Comparison of ENCODE assay signal across 9 cellular contexts in genomic region chr18:2083691-2084090, GRCh38.
A peak's percentile ranks its signal among the peaks of the same experiment; 100 is the strongest.
DNase-seq lines count a peak whose midpoint lies in the region; ATAC-seq, FAIRE-seq and TF ChIP-seq lines count a peak whose summit lies in the region.
"Had no signal": no experiment of that assay in that cellular context is flagged by ENCODE, and none has a peak within 500 bp of the region (broad histone marks: within the 10 kb centered on the region; RNA-seq: fewer than 3 reads in every experiment).

No MANE protein-coding gene starts in this region.

- no peaks in the 10 kb centered on the region for H3K36me3 ChIP-seq in H7 (replicated peaks; ENCODE audit: control insufficient read depth, insufficient read depth, low read length)
- no peaks in the 10 kb centered on the region for H3K36me3 ChIP-seq in colonic mucosa

- FAIRE-seq in D721Med (lab: Jason Lieb, UNC), result no peak

- no peak for DNase-seq in D721Med (ENCODE audit: insufficient read length, low spot score)
- DNase-seq in H7, result peak; percentile 21
- peak; percentile 87 for DNase-seq in OCI-M1 (lab: John Stamatoyannopoulos, UW)
- peak; percentile 55 for DNase-seq in iPS-NIHi7 (ENCODE audit: extremely low spot score)
- DNase-seq in dorsolateral prefrontal cortex, result no peak
- no peak for DNase-seq in GM19240 (ENCODE audit: insufficient read length, low spot score)
- no peak for DNase-seq in colonic mucosa
- DNase-seq: NCI-H2029 treated with DMSO at 0.1 percent for 48 hours had no signal

- H3K9me3 ChIP-seq in colonic mucosa, result no peaks in the 10 kb centered on the region

- H3K27ac ChIP-seq in dorsolateral prefrontal cortex (no peak overlapping the region), colonic mucosa (no peak overlapping the region)

- no peak overlapping the region for H3K4me3 ChIP-seq in H7 (ENCODE audit: insufficient read depth, low read depth, low read length)
- H3K4me3 ChIP-seq in dorsolateral prefrontal cortex, result no peak overlapping the region
- H3K4me3 ChIP-seq in colonic mucosa, result no peak overlapping the region

- peak; percentile 28 for TF ChIP-seq CTCF in D721Med (IDR thresholded peaks at IDR 0.05; ENCODE audit: insufficient read depth, missing control alignments)
- no peak for TF ChIP-seq CTCF in dorsolateral prefrontal cortex (IDR thresholded peaks at IDR 0.05 in 54 of 56, conservative IDR thresholded peaks at IDR 0.05 in 2 of 56; ENCODE audit: low read depth in 1 of 56, partially characterized antibody in 56 of 56)
- TF ChIP-seq CTCF in colonic mucosa (IDR thresholded peaks at IDR 0.05), result no peak

- intact Hi-C loops in dorsolateral prefrontal cortex (cut with DNase I), result no loop called here
- intact Hi-C loops in colonic mucosa (cut with DNase I), result no loop called here

- ATAC-seq in HG03439 (IDR thresholded peaks at IDR 0.05; ENCODE audit: unreplicated experiment), result no peak

- H3K27me3 ChIP-seq in H7 (ENCODE audit: control insufficient read depth, insufficient read depth, low read length) (no peaks in the 10 kb centered on the region), dorsolateral prefrontal cortex (no peaks in the 10 kb centered on the region), colonic mucosa (no peaks in the 10 kb centered on the region)

- no peaks in the 10 kb centered on the region for H3K4me1 ChIP-seq in colonic mucosa

- H3K9ac ChIP-seq in colonic mucosa (ENCODE audit: low read depth in 2 of 2, low read length in 2 of 2), result no peak overlapping the region

Comparison
In these comparisons a context has a peak if more than half of its experiments do, and no peak if none do; other contexts are left out.
1. DNase-seq: peak in H7 (single experiment), OCI-M1 (single experiment) and iPS-NIHi7 (single experiment); none in D721Med (single experiment), dorsolateral prefrontal cortex (0 of 10), GM19240 (single experiment) and colonic mucosa (single experiment).